21 cellular contexts compared by ENCODE assay signal in the genomic region with DNA sequence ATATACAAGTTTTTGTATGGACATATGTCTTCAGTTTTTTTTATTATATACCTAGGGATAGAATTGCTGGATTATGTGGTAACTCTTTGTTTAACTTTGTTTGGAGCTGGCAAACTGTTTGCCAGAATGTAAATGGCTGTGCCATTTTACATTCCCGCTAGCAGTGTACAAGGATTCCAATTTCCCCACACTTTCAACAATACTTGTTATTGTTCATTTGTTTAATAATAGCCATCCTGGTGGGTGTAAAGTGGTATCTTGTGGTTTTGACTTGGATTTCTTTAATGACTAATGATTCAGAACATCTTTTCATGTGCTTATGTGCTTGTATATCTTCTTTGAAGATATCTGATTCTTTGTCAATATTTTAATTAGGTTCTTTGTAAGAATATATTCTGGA.
"Had no signal": no experiment of that assay in that cellular context is flagged by ENCODE, and none has a peak within 500 bp of the region (broad histone marks: within the 10 kb centered on the region; RNA-seq: fewer than 3 reads in every experiment).

No MANE protein-coding gene starts in this region.

- ATAC-seq: activated CD8-positive, alpha-beta T cell treated with anti-CD3 and anti-CD28 coated beads, Interleukin-2, amount 10 ng/mL, durations not matched to agents 7 days and 5 days; activated naive CD4-positive, alpha-beta T cell treated with anti-CD3 and anti-CD28 coated beads, Interleukin-2, amount 50 U/mL, for 72 hours; esophagus mucosa; stimulated activated naive CD8-positive, alpha-beta T cell treated with anti-CD3 and anti-CD28 coated beads, Interleukin-15, amount 100 ng/mL, for 72 hours; WTC11 had no signal

- H3K27ac Mint-ChIP-seq: activated CD8-positive, alpha-beta T cell treated with anti-CD3 and anti-CD28 coated beads, Interleukin-2, amount 10 ng/mL, durations not matched to agents 7 days and 5 days; activated naive CD4-positive, alpha-beta T cell treated with anti-CD3 and anti-CD28 coated beads, Interleukin-2, amount 50 U/mL, for 72 hours; progenitor cell of endocrine pancreas; WTC11 had no signal

- H3K9me3 Mint-ChIP-seq: activated naive CD4-positive, alpha-beta T cell treated with anti-CD3 and anti-CD28 coated beads, Interleukin-2, amount 50 U/mL, for 72 hours; nephron progenitor cell; stimulated activated naive CD8-positive, alpha-beta T cell treated with anti-CD3 and anti-CD28 coated beads, Interleukin-15, amount 100 ng/mL, for 72 hours; WTC11 had no signal

- H3K9me3 ChIP-seq: colonic mucosa, right atrium auricular region, testis, upper lobe of left lung had no signal

- H3K4me3 ChIP-seq: colonic mucosa, right atrium auricular region, testis, upper lobe of left lung had no signal

- H3K27me3 Mint-ChIP-seq: brain; progenitor cell of endocrine pancreas; stimulated activated naive CD8-positive, alpha-beta T cell treated with anti-CD3 and anti-CD28 coated beads, Interleukin-15, amount 100 ng/mL, for 72 hours had no signal

- H3K27me3 ChIP-seq: colonic mucosa, right atrium auricular region, testis, upper lobe of left lung had no signal

- DNase-seq: activated CD4-positive, alpha-beta T cell treated with anti-CD3 and anti-CD28 coated beads for 48 hours; activated CD8-positive, alpha-beta memory T cell treated with anti-CD3 and anti-CD28 coated beads, Interleukin-2, amount 50 U/mL, for 4 hours; activated CD8-positive, alpha-beta T cell treated with anti-CD3 and anti-CD28 coated beads, Interleukin-2, amount 10 ng/mL, durations not matched to agents 7 days and 5 days; activated gamma-delta T cell; activated T-cell treated with anti-CD3 and anti-CD28 coated beads, Interleukin-2, amount 50 U/mL, for 48 hours; amniotic stem cell; central memory CD4-positive, alpha-beta T cell; colonic mucosa; kidney glomerular epithelial cell; nephron progenitor cell; small intestine; stimulated activated naive CD8-positive, alpha-beta T cell treated with anti-CD3 and anti-CD28 coated beads, Interleukin-15, amount 100 ng/mL, for 72 hours; T-helper 2 cell; testis; upper lobe of left lung had no signal

- H3K27ac ChIP-seq: colonic mucosa, right atrium auricular region, testis, upper lobe of left lung had no signal

- H3K4me3 Mint-ChIP-seq: activated CD8-positive, alpha-beta T cell treated with anti-CD3 and anti-CD28 coated beads, Interleukin-2, amount 10 ng/mL, durations not matched to agents 7 days and 5 days; brain; nephron progenitor cell; stimulated activated naive CD8-positive, alpha-beta T cell treated with anti-CD3 and anti-CD28 coated beads, Interleukin-15, amount 100 ng/mL, for 72 hours; WTC11 had no signal

- H3K36me3 ChIP-seq: colonic mucosa, right atrium auricular region had no signal
